1 cellular context compared by ENCODE assay signal in the genomic region with DNA sequence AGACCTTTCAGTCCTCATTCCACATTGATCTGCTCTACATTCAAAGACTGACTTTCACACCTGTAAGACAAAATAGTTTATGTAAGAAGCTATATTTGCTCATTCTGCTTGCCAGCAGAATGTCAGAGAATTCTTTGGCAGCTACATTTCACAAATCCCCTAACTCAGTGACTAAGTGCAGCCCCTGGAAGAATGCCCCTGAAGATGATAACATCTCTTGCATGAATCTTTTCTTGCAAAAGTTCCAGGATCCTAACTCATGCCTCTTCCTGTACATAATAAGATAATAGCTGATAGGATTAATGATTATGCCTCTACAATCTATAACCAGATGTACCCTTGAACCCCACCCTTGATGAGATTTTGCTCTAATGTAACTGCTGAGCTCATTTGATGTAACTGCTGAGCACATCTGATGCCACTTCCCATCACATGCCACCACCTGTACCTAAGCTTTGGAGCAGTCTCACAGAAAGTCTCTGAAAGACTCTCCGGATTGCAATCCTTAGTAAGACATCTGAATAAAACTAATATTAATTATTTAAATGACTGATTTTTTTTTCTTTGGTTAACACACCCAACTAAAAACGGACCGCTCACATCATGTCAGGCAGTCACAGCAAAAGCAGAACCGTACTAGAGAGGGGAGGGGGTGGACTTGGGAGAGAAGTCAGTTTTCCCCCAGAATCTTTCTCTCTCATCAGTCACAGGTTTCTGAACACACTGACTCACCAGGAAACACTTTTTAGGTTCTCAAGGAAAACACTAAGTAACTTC.
TF ChIP-seq lines count a peak whose summit lies in the region.

No MANE protein-coding gene starts in this region.

TF ChIP-seq in IMR-90, 13 proteins besides CTCF, POLR2A, EP300 and RAD21:
- TF ChIP-seq MXI1 (IDR thresholded peaks at IDR 0.05; ENCODE audit: borderline replicate concordance, low read depth, low read length) (no peak), SMC3 (IDR thresholded peaks at IDR 0.05; ENCODE audit: low read depth, low read length) (no peak), CHD1 (IDR thresholded peaks at IDR 0.05; ENCODE audit: low read depth, low read length) (no peak), FOS (IDR thresholded peaks at IDR 0.05; ENCODE audit: low read depth, low read length) (no peak), RCOR1 (IDR thresholded peaks at IDR 0.05; ENCODE audit: insufficient replicate concordance, low read length) (no peak), NFE2L2 (IDR thresholded peaks at IDR 0.05; ENCODE audit: low read depth, low read length) (no peak), MAFK (IDR thresholded peaks at IDR 0.05; ENCODE audit: low read depth, low read length) (no peak), CEBPB (IDR thresholded peaks at IDR 0.05; ENCODE audit: low read depth, low read length) (no peak), MAZ (IDR thresholded peaks at IDR 0.05; ENCODE audit: borderline replicate concordance, low read depth, low read length) (no peak), RFX5 (IDR thresholded peaks at IDR 0.05; ENCODE audit: low read depth, low read length) (no peak), ELK1 (IDR thresholded peaks at IDR 0.05; ENCODE audit: borderline replicate concordance, low read depth, low read length) (no peak), BHLHE40 (IDR thresholded peaks at IDR 0.05; ENCODE audit: low read depth, low read length) (no peak)
- TF ChIP-seq, protein P1, sequence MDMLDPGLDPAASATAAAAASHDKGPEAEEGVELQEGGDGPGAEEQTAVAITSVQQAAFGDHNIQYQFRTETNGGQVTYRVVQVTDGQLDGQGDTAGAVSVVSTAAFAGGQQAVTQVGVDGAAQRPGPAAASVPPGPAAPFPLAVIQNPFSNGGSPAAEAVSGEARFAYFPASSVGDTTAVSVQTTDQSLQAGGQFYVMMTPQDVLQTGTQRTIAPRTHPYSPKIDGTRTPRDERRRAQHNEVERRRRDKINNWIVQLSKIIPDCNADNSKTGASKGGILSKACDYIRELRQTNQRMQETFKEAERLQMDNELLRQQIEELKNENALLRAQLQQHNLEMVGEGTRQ (IDR thresholded peaks at IDR 0.05; ENCODE audit: low read depth, low read length) = no peak
